Comparison of ENCODE assay signal across 8 cellular contexts in genomic region chr17:7887038-7887481, GRCh38.
DNase-seq lines count a peak whose midpoint lies in the region; ATAC-seq lines count a peak whose summit lies in the region.

No MANE protein-coding gene starts in this region.

- no peaks in the 10 kb centered on the region for H3K4me1 Mint-ChIP-seq in stimulated activated memory B cell treated with anti-CD40 and anti-IgM and Interleukin-4, amounts not matched to agents 10 μg/mL and 1 μg/mL and 100 μg/mL, for 72 hours

- H3K27ac Mint-ChIP-seq in stimulated activated memory B cell treated with anti-CD40 and anti-IgM and Interleukin-4, amounts not matched to agents 10 μg/mL and 1 μg/mL and 100 μg/mL, for 72 hours: no peak overlapping the region

- DNase-seq in DMS 273 treated with DMSO at 0.1 percent for 48 hours (lab: John Stamatoyannopoulos, UW) (peak; percentile 75), NCI-H748 treated with DMSO at 0.1 percent for 48 hours (lab: John Stamatoyannopoulos, UW) (peak; percentile 95), epithelial cell of prostate (ENCODE audit: low read depth, low spot score) (no peak), pons (ENCODE audit: low spot score) (peak; percentile 24), KBM-7 (no peak)
- no peak for DNase-seq in activated naive CD4-positive, alpha-beta T cell (lab: John Stamatoyannopoulos, UW)

- no peak for ATAC-seq in GM18861 (IDR thresholded peaks at IDR 0.05; ENCODE audit: unreplicated experiment)
- no peak for ATAC-seq in stimulated activated memory B cell treated with anti-CD40 and anti-IgM and Interleukin-4, amounts not matched to agents 10 μg/mL and 1 μg/mL and 100 μg/mL, for 72 hours

- H3K36me3 Mint-ChIP-seq in stimulated activated memory B cell treated with anti-CD40 and anti-IgM and Interleukin-4, amounts not matched to agents 10 μg/mL and 1 μg/mL and 100 μg/mL, for 72 hours: peaks cover 6% of the 10 kb centered on the region

- H3K9me3 Mint-ChIP-seq in stimulated activated memory B cell treated with anti-CD40 and anti-IgM and Interleukin-4, amounts not matched to agents 10 μg/mL and 1 μg/mL and 100 μg/mL, for 72 hours: no peaks in the 10 kb centered on the region

- H3K27ac ChIP-seq in epithelial cell of prostate: peak overlapping the region; percentile 95

- H3K27me3 Mint-ChIP-seq in stimulated activated memory B cell treated with anti-CD40 and anti-IgM and Interleukin-4, amounts not matched to agents 10 μg/mL and 1 μg/mL and 100 μg/mL, for 72 hours: peaks cover 5% of the 10 kb centered on the region

- in situ Hi-C loops in KBM-7 (cut with MboI; ENCODE audit: low pct_unique_long_range_greater_than_20kb, low sequenced_read_pairs): no loop called here

- H3K4me3 Mint-ChIP-seq in stimulated activated memory B cell treated with anti-CD40 and anti-IgM and Interleukin-4, amounts not matched to agents 10 μg/mL and 1 μg/mL and 100 μg/mL, for 72 hours: no peak overlapping the region

Comparison
In these comparisons a context has a peak if more than half of its experiments do, and no peak if none do; other contexts are left out.
1. DNase-seq: peak in DMS 273 treated with DMSO at 0.1 percent for 48 hours (single experiment), NCI-H748 treated with DMSO at 0.1 percent for 48 hours (single experiment) and pons (single experiment); none in epithelial cell of prostate (single experiment), activated naive CD4-positive, alpha-beta T cell (0 of 4) and KBM-7 (single experiment).